ENCODE assay signal across 9 cellular contexts in genomic region chr3:153970735-153971347, GRCh38.
DNase-seq lines count a peak whose midpoint lies in the region; ATAC-seq and TF ChIP-seq lines count a peak whose summit lies in the region.
"Had no signal": no experiment of that assay in that cellular context is flagged by ENCODE, and none has a peak within 500 bp of the region (broad histone marks: within the 10 kb centered on the region; RNA-seq: fewer than 3 reads in every experiment).

No MANE protein-coding gene starts in this region.

- peak; percentile 51 for DNase-seq in COLO829 (ENCODE audit: low spot score)
- peak; percentile 39 for DNase-seq in KBM-7
- no peak for DNase-seq in ascending aorta (ENCODE audit: low spot score in 2 of 2)
- DNase-seq in left lobe of liver (ENCODE audit: low spot score): no peak
- DNase-seq in DMS79 (lab: John Stamatoyannopoulos, UW): no peak
- DNase-seq in HK-2 (ENCODE audit: unreplicated experiment): no peak
- DNase-seq: activated CD4-positive, alpha-beta T cell treated with anti-CD3 and anti-CD28 coated beads, Interleukin-2, amount 50 U/mL, for 4 hours had no signal

- no peak overlapping the region for H3K27ac ChIP-seq in ascending aorta

- no peaks in the 10 kb centered on the region for H3K36me3 ChIP-seq in ascending aorta

- no peaks in the 10 kb centered on the region for H3K4me1 ChIP-seq in ascending aorta

- no peak overlapping the region for H3K4me3 ChIP-seq in ascending aorta

- in situ Hi-C loops in KBM-7 (cut with MboI; ENCODE audit: low pct_unique_long_range_greater_than_20kb, low sequenced_read_pairs): no loop called here

- TF ChIP-seq CTCF in ascending aorta (IDR thresholded peaks at IDR 0.05): peak in 2 of 3 experiments; percentile 15 to 28

- ATAC-seq in left lobe of liver: peak; percentile 24
- ATAC-seq in GM19035 (IDR thresholded peaks at IDR 0.05; ENCODE audit: unreplicated experiment): no peak
- no peak for ATAC-seq in GM21447 (IDR thresholded peaks at IDR 0.05; ENCODE audit: unreplicated experiment)

- no peaks in the 10 kb centered on the region for H3K9me3 ChIP-seq in ascending aorta

- no peaks in the 10 kb centered on the region for H3K27me3 ChIP-seq in ascending aorta

- intact Hi-C loops in ascending aorta (cut with DNase I): no loop called here

Comparison
In these comparisons a context has a peak if more than half of its experiments do, and no peak if none do; other contexts are left out.
1. DNase-seq: peak in COLO829 (single experiment) and KBM-7 (single experiment); none in ascending aorta (0 of 2), left lobe of liver (single experiment), DMS79 (single experiment) and HK-2 (single experiment).